In the genomic region with DNA sequence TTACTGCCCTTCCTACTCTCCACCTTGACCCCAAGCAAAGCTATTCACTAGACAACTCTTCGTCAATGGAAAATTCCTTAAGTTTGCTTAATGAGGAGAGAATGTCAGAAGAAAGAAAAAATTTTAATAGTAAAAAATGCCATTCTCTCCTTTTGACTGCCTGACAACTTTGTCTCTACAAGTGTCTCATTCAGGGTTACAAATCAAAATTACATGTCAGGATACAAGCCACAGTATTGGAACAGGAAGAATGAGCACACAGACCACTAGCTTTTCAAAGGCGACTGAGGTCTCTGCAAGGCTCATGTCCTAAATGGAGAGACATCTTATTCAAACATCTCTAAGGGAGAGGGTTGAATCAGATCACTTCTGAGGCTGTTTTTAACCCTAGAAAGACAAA, we compare ENCODE assay signal across 12 cellular contexts. TPM values are rescaled to one million over a fixed set of nuclear protein-coding genes. Genes with fewer than 3 reads are reported as not detected.
"Had no signal": no experiment of that assay in that cellular context is flagged by ENCODE, and none has a peak within 500 bp of the region (broad histone marks: within the 10 kb centered on the region; RNA-seq: fewer than 3 reads in every experiment).

No MANE protein-coding gene starts in this region.

- H3K4me3 ChIP-seq: colonic mucosa, right atrium auricular region had no signal

- H3K27ac ChIP-seq: colonic mucosa, right atrium auricular region had no signal

- H3K4me1 ChIP-seq: colonic mucosa had no signal

- ATAC-seq: activated CD4-positive, CD25-positive, alpha-beta regulatory T cell treated with anti-CD3 and anti-CD28 coated beads, Interleukin-2, amount 50 U/mL, for 24 hours; activated CD8-positive, alpha-beta T cell treated with anti-CD3 and anti-CD28 coated beads, Interleukin-2, amount 10 ng/mL, durations not matched to agents 7 days and 5 days; activated T-cell treated with anti-CD3 and anti-CD28 coated beads, Interleukin-2, amount 50 U/mL, for 4 hours; natural killer cell had no signal

- H3K36me3 ChIP-seq: colonic mucosa, right atrium auricular region had no signal

- DNase-seq: activated CD4-positive, alpha-beta T cell treated with anti-CD3 and anti-CD28 coated beads, Interleukin-2, amount 10 ng/mL, durations not matched to agents 7 days and 5 days; activated CD8-positive, alpha-beta T cell treated with anti-CD3 and anti-CD28 coated beads, Interleukin-2, amount 10 ng/mL, durations not matched to agents 7 days and 5 days; activated gamma-delta T cell; activated T-cell treated with anti-CD3 and anti-CD28 coated beads, Interleukin-2, amount 50 U/mL, for 4 hours; colonic mucosa; natural killer cell; nucleus accumbens; stimulated activated CD4-positive, alpha-beta T cell treated with anti-CD3 and anti-CD28 coated beads, Interleukin-2, amount 100 ng/mL, for 24 hours; stimulated activated naive CD4-positive, alpha-beta T cell treated with Interleukin-2 at 50 U/mL for 16 hours; substantia nigra had no signal

- H3K9me3 ChIP-seq: colonic mucosa, right atrium auricular region had no signal

RNA-seq across cellular contexts. Expression of gene MEIS2, which starts 12.6 kb away (rescaled TPM):
- total RNA-seq: activated CD4-positive, alpha-beta T cell treated with anti-CD3 and anti-CD28 coated beads, Interleukin-2, amount 10 ng/mL, durations not matched to agents 7 days and 5 days; activated CD8-positive, alpha-beta T cell treated with anti-CD3 and anti-CD28 coated beads, Interleukin-2, amount 10 ng/mL, durations not matched to agents 7 days and 5 days had no signal
